ENCODE assay signal across 4 cellular contexts in the genomic region with DNA sequence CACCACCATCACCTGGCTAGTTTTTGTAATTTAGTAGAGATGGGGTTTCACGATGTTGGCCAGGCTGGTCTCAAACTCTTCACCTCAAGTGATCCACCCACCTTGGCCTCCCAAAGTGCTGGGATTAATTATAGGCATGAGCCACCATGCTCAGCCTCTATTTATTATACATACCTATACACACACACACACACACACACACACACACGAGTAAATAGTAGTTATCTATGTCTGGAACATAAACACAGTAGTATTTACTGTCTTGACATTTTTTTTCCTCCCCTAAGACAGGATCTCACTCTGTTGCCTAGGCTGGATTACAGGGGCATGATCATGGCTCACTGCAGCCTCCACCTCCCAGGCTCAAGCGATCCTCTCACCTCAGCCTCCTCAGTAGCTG. TPM values are rescaled to one million over a fixed set of nuclear protein-coding genes. Genes with fewer than 3 reads are reported as not detected.
"Had no signal": no experiment of that assay in that cellular context is flagged by ENCODE, and none has a peak within 500 bp of the region (broad histone marks: within the 10 kb centered on the region; RNA-seq: fewer than 3 reads in every experiment).

No MANE protein-coding gene starts in this region.

RNA-seq across cellular contexts. Expression of gene DHH, which starts 42.4 kb away (rescaled TPM):
- total RNA-seq: activated CD4-positive, alpha-beta memory T cell treated with anti-CD3 and anti-CD28 coated beads for 36 hours; activated CD4-positive, alpha-beta T cell treated with anti-CD3 and anti-CD28 coated beads for 36 hours; activated CD8-positive, alpha-beta memory T cell treated with anti-CD3 and anti-CD28 coated beads for 36 hours; T-helper 1 cell treated with Interleukin-12 subunit alpha and Interleukin-12 subunit beta and Interleukin-4 antibody, amounts not matched to agents 30 ng/mL and 1 ng/mL, for 36 hours had no signal
